7 cellular contexts compared by ENCODE assay signal in genomic region chr20:50191065-50191565, GRCh38. TPM values are rescaled to one million over a fixed set of nuclear protein-coding genes. Genes with fewer than 3 reads are reported as not detected.
DNase-seq lines count a peak whose midpoint lies in the region; ATAC-seq lines count a peak whose summit lies in the region.

No MANE protein-coding gene starts in this region.

- H3K27me3 Mint-ChIP-seq in activated naive CD4-positive, alpha-beta T cell treated with anti-CD3 and anti-CD28 coated beads, Interleukin-2, amount 50 U/mL, for 24 hours: no peaks in the 10 kb centered on the region

- H3K36me3 Mint-ChIP-seq in activated naive CD4-positive, alpha-beta T cell treated with anti-CD3 and anti-CD28 coated beads, Interleukin-2, amount 50 U/mL, for 24 hours: peaks cover 6% of the 10 kb centered on the region

- peak overlapping the region; percentile 51 for H3K27ac Mint-ChIP-seq in activated naive CD4-positive, alpha-beta T cell treated with anti-CD3 and anti-CD28 coated beads, Interleukin-2, amount 50 U/mL, for 24 hours

- intact Hi-C loops in left cardiac atrium (cut with DNase I): loop anchor here (5.0 to 10.0 kb wide), 5 partner anchors 84 to 206 kb away; no protein-coding TSS in a partner anchor

- ATAC-seq in GM18907 (IDR thresholded peaks at IDR 0.05; ENCODE audit: unreplicated experiment): peak; percentile 30
- ATAC-seq in HG03139 (IDR thresholded peaks at IDR 0.05; ENCODE audit: unreplicated experiment): peak; percentile 35
- peak; percentile 0 to 20 for ATAC-seq in left cardiac atrium

- peaks cover 42% of the 10 kb centered on the region for H3K36me3 ChIP-seq in SJSA1

- no peaks in the 10 kb centered on the region for H3K9me3 Mint-ChIP-seq in activated naive CD4-positive, alpha-beta T cell treated with anti-CD3 and anti-CD28 coated beads, Interleukin-2, amount 50 U/mL, for 24 hours

- DNase-seq in SJSA1 (ENCODE audit: low read depth in 1 of 2, low spot score in 2 of 2) (peak in 1 of 2 experiments; percentile 58), left cardiac atrium (peak; percentile 76), skeletal muscle cell (ENCODE audit: low read depth) (no peak), OCI-M2 (lab: John Stamatoyannopoulos, UW; ENCODE audit: unreplicated experiment) (no peak)

- H3K4me3 ChIP-seq in SJSA1 (peak overlapping the region; percentile 100), skeletal muscle cell (ENCODE audit: low read depth, low read length) (peak overlapping the region; percentile 92)

- no peaks in the 10 kb centered on the region for H3K27me3 ChIP-seq in SJSA1 (replicated peaks)

- H3K4me3 Mint-ChIP-seq in activated naive CD4-positive, alpha-beta T cell treated with anti-CD3 and anti-CD28 coated beads, Interleukin-2, amount 50 U/mL, for 24 hours: peak overlapping the region; percentile 76

- H3K27ac ChIP-seq in SJSA1: peak overlapping the region; percentile 97

- H3K9me3 ChIP-seq in SJSA1 (replicated peaks): peaks cover 3% of the 10 kb centered on the region; the same call in 1 of the 2 replicates

- peaks cover 26% of the 10 kb centered on the region for H3K4me1 Mint-ChIP-seq in activated naive CD4-positive, alpha-beta T cell treated with anti-CD3 and anti-CD28 coated beads, Interleukin-2, amount 50 U/mL, for 24 hours

- peaks cover 25% of the 10 kb centered on the region for H3K4me1 ChIP-seq in SJSA1 (replicated peaks)

RNA-seq across cellular contexts. Expression of gene CEBPB, which starts 0.5 kb away (rescaled TPM):
- 29.3 and 30.8 TPM in 2 replicates for total RNA-seq in SJSA1 (2014; rRNA removed; shearing (Covaris generic))
- total RNA-seq in left cardiac atrium: 100 to 1,000 TPM in 1 of 2 donors, 10 to 100 TPM in 1; 73.2 to 111 TPM

RNA-seq across cellular contexts. Expression of gene PEDS1, which starts 37.6 kb away (rescaled TPM):
- 24.8 and 43.5 TPM in 2 replicates for total RNA-seq in SJSA1 (2014; rRNA removed; shearing (Covaris generic))
- total RNA-seq in left cardiac atrium: 10 to 100 TPM; 17.7 to 21.8 TPM
